ENCODE assay signal across 9 cellular contexts in genomic region chr2:227805578-227805977, GRCh38. TPM values are rescaled to one million over a fixed set of nuclear protein-coding genes. Genes with fewer than 3 reads are reported as not detected.
A peak's percentile ranks its signal among the peaks of the same experiment; 100 is the strongest.
DNase-seq lines count a peak whose midpoint lies in the region; ATAC-seq and TF ChIP-seq lines count a peak whose summit lies in the region.
"Had no signal": no experiment of that assay in that cellular context is flagged by ENCODE, and none has a peak within 500 bp of the region (broad histone marks: within the 10 kb centered on the region; RNA-seq: fewer than 3 reads in every experiment).

No MANE protein-coding gene starts in this region.

- peak overlapping the region; percentile 36 to 99 (median 94) for H3K27ac Mint-ChIP-seq in CD8-positive, alpha-beta memory T cell
- peak overlapping the region in 5 of 6 donors; percentile 5 to 89 (median 24) for H3K27ac Mint-ChIP-seq in naive B cell

- no peaks in the 10 kb centered on the region for H3K9me3 ChIP-seq in CD8-positive, alpha-beta memory T cell (ENCODE audit: low read length)

- POLR2A ChIA-PET in CD8-positive, alpha-beta memory T cell (lab: Charles Lee), result no interaction called here
- POLR2A ChIA-PET in RWPE1 (lab: Yijun Ruan, JAX; ENCODE audit: low non-redundant PET), result no interaction called here

- peaks cover 0 to 2% (median 0%) of the 10 kb centered on the region in 5 donors for H3K9me3 Mint-ChIP-seq in CD8-positive, alpha-beta memory T cell
- peaks cover 0 to 2% (median 0%) of the 10 kb centered on the region in 7 donors for H3K9me3 Mint-ChIP-seq in naive B cell

- H3K36me3 ChIP-seq in CD8-positive, alpha-beta memory T cell (ENCODE audit: insufficient read depth, low read length), result no peaks in the 10 kb centered on the region

- peaks cover 4% of the 10 kb centered on the region for H3K4me1 ChIP-seq in CD8-positive, alpha-beta memory T cell (ENCODE audit: insufficient read depth, low read length)

- no peaks in the 10 kb centered on the region for H3K27me3 ChIP-seq in CD8-positive, alpha-beta memory T cell (ENCODE audit: insufficient read depth, low read length, poor library complexity, severe bottlenecking)

- peaks cover 0 to 5% (median 0%) of the 10 kb centered on the region in 3 donors for H3K36me3 Mint-ChIP-seq in CD8-positive, alpha-beta memory T cell
- H3K36me3 Mint-ChIP-seq in naive B cell, result no peaks in the 10 kb centered on the region

- H3K4me3 ChIP-seq in CD8-positive, alpha-beta memory T cell (ENCODE audit: low read length), result no peak overlapping the region

- no peak overlapping the region for H3K27ac ChIP-seq in CD8-positive, alpha-beta memory T cell (ENCODE audit: low read depth, low read length)
- H3K27ac ChIP-seq in RWPE1, result no peak overlapping the region

- H3K27me3 Mint-ChIP-seq in CD8-positive, alpha-beta memory T cell, result peaks cover 0 to 1% of the 10 kb centered on the region in 2 donors
- peaks cover 0 to 15% (median 13%) of the 10 kb centered on the region in 3 donors for H3K27me3 Mint-ChIP-seq in naive B cell

- CTCF ChIA-PET in CD8-positive, alpha-beta memory T cell (lab: Charles Lee), result no interaction called here
- CTCF ChIA-PET in RWPE1 (lab: Yijun Ruan, JAX), result interaction anchor here (0.7 kb wide), 1 partner anchor 152 kb away, joined by 5 read pairs; no protein-coding TSS in a partner anchor

- TF ChIP-seq CTCF in RWPE1 (conservative IDR thresholded peaks at IDR 0.05; ENCODE audit: low read depth), result no peak
- TF ChIP-seq CTCF in GM20000 (IDR thresholded peaks at IDR 0.05; ENCODE audit: extremely low read depth, missing control alignments), result no peak

- ATAC-seq in HG03432 (IDR thresholded peaks at IDR 0.05; ENCODE audit: unreplicated experiment), result peak; percentile 59
- ATAC-seq in naive B cell (ENCODE audit: low read depth in 2 of 2), result peak; percentile 53 to 76

- peak overlapping the region; percentile 53 to 88 (median 79) for H3K4me3 Mint-ChIP-seq in CD8-positive, alpha-beta memory T cell
- peak overlapping the region in 6 of 8 donors; percentile 20 to 77 (median 66) for H3K4me3 Mint-ChIP-seq in naive B cell

- DNase-seq in CD8-positive, alpha-beta memory T cell, result peak in 4 of 5 donors; percentile 16 to 51 (median 48)
- DNase-seq in activated CD4-positive, alpha-beta T cell treated with anti-CD3 and anti-CD28 coated beads, Interleukin-2, amount 50 U/mL, for 48 hours, result peak; percentile 35 to 41
- DNase-seq in naive B cell (no peak), HT-29 (ENCODE audit: low spot score) (no peak), NCI-H524 (lab: John Stamatoyannopoulos, UW) (no peak), RWPE1 (ENCODE audit: low spot score) (no peak), GM20000 (ENCODE audit: low spot score) (no peak)
- DNase-seq: NCI-H510A treated with DMSO at 0.1 percent for 48 hours had no signal

- H3K4me1 Mint-ChIP-seq in CD8-positive, alpha-beta memory T cell, result peaks cover 8 to 13% (median 9%) of the 10 kb centered on the region in 3 donors
- H3K4me1 Mint-ChIP-seq in naive B cell, result peaks cover 0 to 14% (median 8%) of the 10 kb centered on the region in 3 donors

RNA-seq across cellular contexts. Expression of gene CCL20, which starts 8.1 kb away (rescaled TPM):
- total RNA-seq in CD8-positive, alpha-beta memory T cell, result 1 to 10 TPM; 3.5 to 5.0 TPM
- 0.63 TPM for polyA plus RNA-seq in CD8-positive, alpha-beta memory T cell
- under 1 TPM in 1 of 6 donors, not detected in 5; 0.94 TPM for polyA plus RNA-seq in naive B cell (ENCODE audit: low read depth in 6 of 6)
- total RNA-seq in HT-29 (2014; rRNA removed; shearing (Covaris generic)), result 0.18 and 0.31 TPM in 2 replicates

RNA-seq across cellular contexts. Expression of gene SCYGR8, which starts 59.9 kb away (rescaled TPM):
- total RNA-seq in CD8-positive, alpha-beta memory T cell, result not detected
- not detected for polyA plus RNA-seq in CD8-positive, alpha-beta memory T cell
- not detected for polyA plus RNA-seq in naive B cell (ENCODE audit: low read depth in 6 of 6)
- not detected in 2 replicates for total RNA-seq in HT-29 (2014; rRNA removed; shearing (Covaris generic))

Comparison
In these comparisons a context has a peak if more than half of its experiments do, and no peak if none do; other contexts are left out.
1. DNase-seq: peak in CD8-positive, alpha-beta memory T cell (4 of 5) and activated CD4-positive, alpha-beta T cell treated with anti-CD3 and anti-CD28 coated beads, Interleukin-2, amount 50 U/mL, for 48 hours (2 of 2); none in naive B cell (single experiment), HT-29 (single experiment), NCI-H524 (0 of 2), RWPE1 (single experiment) and GM20000 (single experiment).